13 cellular contexts compared by ENCODE assay signal in genomic region chr10:50512214-50512595, GRCh38.
DNase-seq lines count a peak whose midpoint lies in the region; ATAC-seq and FAIRE-seq lines count a peak whose summit lies in the region.
"Had no signal": no experiment of that assay in that cellular context is flagged by ENCODE, and none has a peak within 500 bp of the region (broad histone marks: within the 10 kb centered on the region; RNA-seq: fewer than 3 reads in every experiment).

No MANE protein-coding gene starts in this region.

- peak; percentile 96 for FAIRE-seq in GM19239 (lab: Jason Lieb, UNC)

- H3K27ac ChIP-seq in muscle layer of duodenum (ENCODE audit: low read length): peak overlapping the region; percentile 20
- H3K27ac ChIP-seq: GM23248, psoas muscle, upper lobe of left lung had no signal

- no peaks in the 10 kb centered on the region for H3K9me3 Mint-ChIP-seq in activated T-helper 17 cell treated with anti-CD3 and anti-CD28 coated beads, Interleukin-2, amount 50 U/mL, for 72 hours

- H3K27me3 ChIP-seq in muscle layer of duodenum (ENCODE audit: low read depth, low read length): no peaks in the 10 kb centered on the region
- H3K27me3 ChIP-seq: upper lobe of left lung had no signal

- DNase-seq in GM19239 (ENCODE audit: insufficient read length, low spot score) (no peak), ACHN (no peak), NCI-H1436 (lab: John Stamatoyannopoulos, UW) (no peak)
- DNase-seq: DND-41, glutamatergic neuron, GM23248, NCI-H1105, psoas muscle, upper lobe of left lung had no signal

- H3K4me3 Mint-ChIP-seq in activated T-helper 17 cell treated with anti-CD3 and anti-CD28 coated beads, Interleukin-2, amount 50 U/mL, for 72 hours: peak overlapping the region; percentile 57

- peak; percentile 12 for ATAC-seq in HG02852 (IDR thresholded peaks at IDR 0.05; ENCODE audit: unreplicated experiment)
- no peak for ATAC-seq in activated T-helper 17 cell treated with anti-CD3 and anti-CD28 coated beads, Interleukin-2, amount 50 U/mL, for 72 hours (replicated peaks)
- ATAC-seq in HG03196 (IDR thresholded peaks at IDR 0.05; ENCODE audit: unreplicated experiment): no peak

- no peaks in the 10 kb centered on the region for H3K36me3 ChIP-seq in muscle layer of duodenum (ENCODE audit: control insufficient read depth in 1 of 2, insufficient read depth in 2 of 2, low read length in 2 of 2)
- H3K36me3 ChIP-seq: upper lobe of left lung had no signal

- peaks cover 42% of the 10 kb centered on the region for H3K4me1 Mint-ChIP-seq in activated T-helper 17 cell treated with anti-CD3 and anti-CD28 coated beads, Interleukin-2, amount 50 U/mL, for 72 hours

- H3K4me1 ChIP-seq in muscle layer of duodenum (ENCODE audit: control insufficient read depth in 1 of 2, insufficient read depth in 2 of 2, low read length in 2 of 2): peaks cover 13 to 36% of the 10 kb centered on the region in 2 donors

- peak overlapping the region; percentile 71 for H3K27ac Mint-ChIP-seq in activated T-helper 17 cell treated with anti-CD3 and anti-CD28 coated beads, Interleukin-2, amount 50 U/mL, for 72 hours

- H3K9me3 ChIP-seq in muscle layer of duodenum (ENCODE audit: control insufficient read depth in 1 of 2, low read length in 2 of 2): no peaks in the 10 kb centered on the region
- H3K9me3 ChIP-seq: psoas muscle, upper lobe of left lung had no signal

- H3K4me3 ChIP-seq in muscle layer of duodenum (ENCODE audit: low read depth in 1 of 2, low read length in 2 of 2): no peak overlapping the region
- H3K4me3 ChIP-seq: GM23248, psoas muscle, upper lobe of left lung had no signal

- no peaks in the 10 kb centered on the region for H3K27me3 Mint-ChIP-seq in activated T-helper 17 cell treated with anti-CD3 and anti-CD28 coated beads, Interleukin-2, amount 50 U/mL, for 72 hours

- H3K36me3 Mint-ChIP-seq in activated T-helper 17 cell treated with anti-CD3 and anti-CD28 coated beads, Interleukin-2, amount 50 U/mL, for 72 hours (ENCODE audit: low read depth): peaks cover 4% of the 10 kb centered on the region

- in situ Hi-C loops in ACHN (cut with HindIII; ENCODE audit: low pct_ligation_motif_present, low pct_unique_long_range_greater_than_20kb, low sequenced_read_pairs): no loop called here
